8 cellular contexts compared by ENCODE assay signal in genomic region chr16:67277999-67278772, GRCh38. TPM values are rescaled to one million over a fixed set of nuclear protein-coding genes. Genes with fewer than 3 reads are reported as not detected.
DNase-seq lines count a peak whose midpoint lies in the region; ATAC-seq, FAIRE-seq and TF ChIP-seq lines count a peak whose summit lies in the region.
"Had no signal": no experiment of that assay in that cellular context is flagged by ENCODE, and none has a peak within 500 bp of the region (broad histone marks: within the 10 kb centered on the region; RNA-seq: fewer than 3 reads in every experiment).

No MANE protein-coding gene starts in this region.

- 67 to 83% (median 78%) methylated on average over 13 of the region's 13 CpGs for whole genome bisulfite sequencing in psoas muscle, 3 donors

- peaks cover 21% of the 10 kb centered on the region for H3K4me1 ChIP-seq in RWPE2 (ENCODE audit: insufficient read depth, poor library complexity, severe bottlenecking)
- peaks cover 16% of the 10 kb centered on the region for H3K4me1 ChIP-seq in fibroblast of lung (ENCODE audit: control insufficient read depth, extremely low read depth, insufficient read depth, low read length)
- H3K4me1 ChIP-seq in psoas muscle = peaks cover 11% of the 10 kb centered on the region

- intact Hi-C loops in psoas muscle (cut with DNase I) = no loop called here

- H3K4me2 ChIP-seq in fibroblast of lung (ENCODE audit: extremely low read depth, insufficient read depth, low read length) = peak overlapping the region; percentile 99

- peaks cover 5% of the 10 kb centered on the region for H3K79me2 ChIP-seq in fibroblast of lung (ENCODE audit: control insufficient read depth, insufficient read depth, low read length)

- H4K20me1 ChIP-seq in fibroblast of lung (ENCODE audit: control insufficient read depth, extremely low read depth, insufficient read depth, low read length) = no peaks in the 10 kb centered on the region

- ATAC-seq in RWPE2 (ENCODE audit: low read depth) (peak; percentile 40), psoas muscle (peak in 1 of 4 donors; percentile 6), GM21381 (IDR thresholded peaks at IDR 0.05; ENCODE audit: unreplicated experiment) (no peak)

- no peak overlapping the region for H2AFZ ChIP-seq in fibroblast of lung (ENCODE audit: low read length)

- H3K36me3 ChIP-seq in RWPE2 (ENCODE audit: low read depth) (peaks cover 46% of the 10 kb centered on the region), fibroblast of lung (ENCODE audit: control insufficient read depth, insufficient read depth, low read length) (peaks cover 7% of the 10 kb centered on the region), psoas muscle (ENCODE audit: insufficient read depth in 1 of 2, low read depth in 1 of 2) (no peaks in the 10 kb centered on the region)

- no peaks in the 10 kb centered on the region for H3K9me3 ChIP-seq in RWPE2 (ENCODE audit: severe bottlenecking)
- no peaks in the 10 kb centered on the region for H3K9me3 ChIP-seq in fibroblast of lung (ENCODE audit: control insufficient read depth, insufficient read depth, low read depth, low read length)
- no peaks in the 10 kb centered on the region for H3K9me3 ChIP-seq in psoas muscle
- H3K9me3 ChIP-seq: body of pancreas had no signal

- H3K4me3 ChIP-seq in RWPE2 (ENCODE audit: severe bottlenecking) (peak overlapping the region; percentile 80), fibroblast of lung (replicated peaks in 1 of 4; ENCODE audit: control extremely low read depth in 1 of 4, insufficient read depth in 1 of 4, low read depth in 3 of 4, low read length in 4 of 4) (peak overlapping the region; percentile 46 to 72 (median 70)), psoas muscle (peak overlapping the region; percentile 59)

- H3K9ac ChIP-seq in fibroblast of lung (ENCODE audit: insufficient read depth, low read length) = peak overlapping the region; percentile 70

- peak; percentile 81 for DNase-seq in H54 (ENCODE audit: insufficient read length, low spot score)
- no peak for DNase-seq in RWPE2 (ENCODE audit: low spot score)
- DNase-seq in fibroblast of lung (ENCODE audit: low read depth in 2 of 2) = peak; percentile 83 to 91
- peak; percentile 41 to 49 for DNase-seq in psoas muscle
- DNase-seq in NCI-H2107 treated with DMSO at 0.1 percent for 48 hours (lab: John Stamatoyannopoulos, UW; ENCODE audit: unreplicated experiment) = no peak
- DNase-seq in effector CD4-positive, alpha-beta T cell = no peak

- FAIRE-seq in H54 (lab: Jason Lieb, UNC) = no peak

- TF ChIP-seq POLR2A in H54 (IDR thresholded peaks at IDR 0.05; ENCODE audit: low read depth, low read length) = no peak

- TF ChIP-seq CTCF in RWPE2 (IDR thresholded peaks at IDR 0.05; ENCODE audit: poor library complexity, severe bottlenecking) (no peak), fibroblast of lung (conservative IDR thresholded peaks at IDR 0.05 in 1 of 2, IDR thresholded peaks at IDR 0.05 in 1 of 2; ENCODE audit: low read depth in 1 of 2, low read length in 2 of 2) (no peak), psoas muscle (IDR thresholded peaks at IDR 0.05) (no peak)

- H3K27me3 ChIP-seq in RWPE2 (ENCODE audit: insufficient read depth, poor library complexity, severe bottlenecking) (no peaks in the 10 kb centered on the region), fibroblast of lung (ENCODE audit: control insufficient read depth, insufficient read depth, low read length) (no peaks in the 10 kb centered on the region), psoas muscle (ENCODE audit: insufficient read depth in 3 of 3, low read length in 2 of 3) (no peaks in the 10 kb centered on the region)
- H3K27me3 ChIP-seq: body of pancreas had no signal

- H3K27ac ChIP-seq in RWPE2 (ENCODE audit: poor library complexity, severe bottlenecking) (peak overlapping the region; percentile 95), fibroblast of lung (ENCODE audit: insufficient read depth, low read length) (peak overlapping the region; percentile 94), psoas muscle (peak overlapping the region; percentile 51)

RNA-seq across cellular contexts. Expression of gene PLEKHG4, which starts 1.1 kb away (rescaled TPM):
- 23.6 and 37.7 TPM in 2 replicates for total RNA-seq in fibroblast of lung
- polyA plus RNA-seq in fibroblast of lung = 9.9 and 11.5 TPM in 2 replicates
- 13.2 and 15.2 TPM in 2 replicates for polyA plus RNA-seq in fibroblast of lung (2012)
- 71.0 and 99.7 TPM in 2 replicates for polyA minus RNA-seq in fibroblast of lung (ENCODE audit: low replicate concordance)
- total RNA-seq in psoas muscle = 1 to 10 TPM in 2 of 4 donors, under 1 TPM in 2; 0.28 to 1.9 (median 1.3) TPM
- polyA plus RNA-seq in psoas muscle = under 1 TPM; 0.60 to 1.00 (median 0.98) TPM

RNA-seq across cellular contexts. Expression of gene SLC9A5, which starts 29.4 kb away (rescaled TPM):
- total RNA-seq in fibroblast of lung (1.0 and 2.3 TPM in 2 replicates), psoas muscle (1 to 10 TPM in 3 of 4 donors, under 1 TPM in 1; 0.59 to 1.7 (median 1.4) TPM)
- polyA plus RNA-seq in fibroblast of lung (1.9 and 2.0 TPM in 2 replicates), psoas muscle (1 to 10 TPM in 1 of 3 donors, under 1 TPM in 2; 0.52 to 1.1 (median 0.91) TPM)
- 1.9 and 2.0 TPM in 2 replicates for polyA plus RNA-seq in fibroblast of lung (2012)
- polyA minus RNA-seq in fibroblast of lung (ENCODE audit: low replicate concordance) = 0.16 and 3.9 TPM in 2 replicates

RNA-seq across cellular contexts. Expression of gene FHOD1, which starts 30.9 kb away (rescaled TPM):
- total RNA-seq in fibroblast of lung (7.1 and 13.9 TPM in 2 replicates), psoas muscle (100 to 1,000 TPM in 3 of 4 donors, 10 to 100 TPM in 1; 61.5 to 154 (median 124) TPM)
- polyA plus RNA-seq in fibroblast of lung (25.8 and 32.7 TPM in 2 replicates), psoas muscle (10 to 100 TPM; 16.9 to 48.7 (median 27.2) TPM)
- polyA plus RNA-seq in fibroblast of lung (2012) = 41.2 and 62.7 TPM in 2 replicates
- polyA minus RNA-seq in fibroblast of lung (ENCODE audit: low replicate concordance) = 52.9 and 83.9 TPM in 2 replicates

RNA-seq across cellular contexts. Expression of gene KCTD19, which starts 48.4 kb away (rescaled TPM):
- total RNA-seq in fibroblast of lung (under 0.01 and 0.17 TPM in 2 replicates), psoas muscle (not detected)
- polyA plus RNA-seq in fibroblast of lung (0.10 TPM in 1 of 2 replicates, not detected in the other), psoas muscle (under 1 TPM in 1 of 3 donors, not detected in 2; 0.03 TPM)
- polyA plus RNA-seq in fibroblast of lung (2012) = 0.02 and 0.03 TPM in 2 replicates
- not detected in 2 replicates for polyA minus RNA-seq in fibroblast of lung (ENCODE audit: low replicate concordance)

RNA-seq across cellular contexts. Expression of gene LRRC36, which starts 48.4 kb away (rescaled TPM):
- total RNA-seq in fibroblast of lung = 0.51 and 0.66 TPM in 2 replicates
- 0.06 and 0.38 TPM in 2 replicates for polyA plus RNA-seq in fibroblast of lung
- 0.06 and 0.10 TPM in 2 replicates for polyA plus RNA-seq in fibroblast of lung (2012)
- polyA minus RNA-seq in fibroblast of lung (ENCODE audit: low replicate concordance) = 1.2 TPM in 1 of 2 replicates, not detected in the other
- total RNA-seq in psoas muscle = not detected
- under 1 TPM; 0.06 to 0.25 (median 0.11) TPM for polyA plus RNA-seq in psoas muscle

Comparison
In these comparisons a context has a peak if more than half of its experiments do, and no peak if none do; other contexts are left out.
1. DNase-seq: peak in H54 (single experiment), fibroblast of lung (2 of 2) and psoas muscle (2 of 2); none in RWPE2 (single experiment), NCI-H2107 treated with DMSO at 0.1 percent for 48 hours (single experiment) and effector CD4-positive, alpha-beta T cell (single experiment).
2. Peak in every context shown above with its lines, with median percentiles within 50 percentile points of each other: H3K27ac ChIP-seq and H3K4me3 ChIP-seq.